Comparison of ENCODE assay signal across 1 cellular context in the genomic region with DNA sequence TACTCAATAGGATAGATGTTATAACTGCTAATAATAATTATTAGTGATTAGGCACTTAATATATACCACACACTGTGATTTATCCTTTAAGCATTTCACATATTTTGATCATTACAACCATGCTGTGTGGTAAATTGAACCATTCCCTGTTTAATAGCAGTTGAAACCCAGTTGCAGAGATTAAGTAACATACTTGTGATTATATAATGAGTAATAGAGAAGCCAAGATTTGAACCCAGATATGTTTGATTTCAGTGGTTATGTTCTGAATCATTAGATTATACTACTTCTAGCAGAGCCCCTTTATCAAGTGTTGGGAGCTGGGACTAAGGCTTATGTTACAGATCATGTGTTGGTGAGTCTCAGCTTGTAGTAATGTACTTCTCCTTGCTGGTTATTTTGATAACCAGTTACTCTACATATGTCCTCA.
TF ChIP-seq lines count a peak whose summit lies in the region.

No MANE protein-coding gene starts in this region.

TF ChIP-seq in endothelial cell of umbilical vein, 7 proteins besides CTCF, POLR2A, EP300 and RAD21:
- no peak for TF ChIP-seq MYC (IDR thresholded peaks at IDR 0.05; ENCODE audit: low read depth, low read length)
- TF ChIP-seq FOS (IDR thresholded peaks at IDR 0.05; ENCODE audit: borderline replicate concordance, insufficient read depth, low read length): peak; percentile 9
- peak; percentile 71 for TF ChIP-seq GATA2 (IDR thresholded peaks at IDR 0.05; ENCODE audit: insufficient read depth, insufficient read length, low read depth, low read length)
- TF ChIP-seq EZH2 (IDR thresholded peaks at IDR 0.05; ENCODE audit: borderline replicate concordance, low read depth, low read length, severe bottlenecking): no peak
- no peak for TF ChIP-seq POLR2AphosphoS5 (IDR thresholded peaks at IDR 0.05; ENCODE audit: insufficient read depth, low read depth, low read length)
